Comparison of ENCODE assay signal across 1 cellular context in genomic region chr6:157811476-157812173, GRCh38.
TF ChIP-seq lines count a peak whose summit lies in the region.

No MANE protein-coding gene starts in this region.

TF ChIP-seq in K562, 482 proteins besides CTCF, POLR2A, EP300 and RAD21 (continued from another document):
- peak; percentile 53 for TF ChIP-seq MGA (IDR thresholded peaks at IDR 0.05)
- TF ChIP-seq CLOCK (CRISPR knock-in tag; IDR thresholded peaks at IDR 0.05; ENCODE audit: borderline replicate concordance), result no peak
- TF ChIP-seq MTA3 (IDR thresholded peaks at IDR 0.05; ENCODE audit: borderline replicate concordance), result peak; percentile 45; the same call in 1 of the 2 replicates
- TF ChIP-seq MEF2D (tag; conservative IDR thresholded peaks at IDR 0.05; ENCODE audit: low read depth), result 0 out of 2 replicates have a peak, but pooled peaks have one; percentile 57
- peak; percentile 99 for TF ChIP-seq DPF2 (IDR thresholded peaks at IDR 0.05)
- peak in 1 of 2 experiments; percentile 51; a peak in 1 of 4 replicates for TF ChIP-seq MLLT1 (IDR thresholded peaks at IDR 0.05)
- peak; percentile 78 for TF ChIP-seq FOSL1 (tag; conservative IDR thresholded peaks at IDR 0.05)
- TF ChIP-seq PHF21A (IDR thresholded peaks at IDR 0.05; ENCODE audit: borderline replicate concordance, low read depth), result peak; percentile 84; the same call in 1 of the 2 replicates
- no peak; the same call in 1 of the 2 replicates for TF ChIP-seq NFATC3 (IDR thresholded peaks at IDR 0.05)
- TF ChIP-seq IRF2 (CRISPR knock-in tag; IDR thresholded peaks at IDR 0.05), result no peak
- TF ChIP-seq NCOA6 (IDR thresholded peaks at IDR 0.05), result 0 out of 2 replicates have a peak, but pooled peaks have one; percentile 5
- TF ChIP-seq GTF2A2 (tag; IDR thresholded peaks at IDR 0.05), result peak; percentile 39; the same call in 1 of the 2 replicates
- TF ChIP-seq ZNF586 (CRISPR knock-in tag; conservative IDR thresholded peaks at IDR 0.05), result no peak
- 0 out of 2 replicates have a peak, but pooled peaks have one; percentile 36 for TF ChIP-seq CGGBP1 (CRISPR knock-in tag; IDR thresholded peaks at IDR 0.05)
- no peak for TF ChIP-seq RBM17 (IDR thresholded peaks at IDR 0.05; ENCODE audit: borderline replicate concordance, low read depth, low read length)
- TF ChIP-seq ATF1 (CRISPR knock-in tag; IDR thresholded peaks at IDR 0.05), result no peak
- TF ChIP-seq ATF1 (tag; IDR thresholded peaks at IDR 0.05), result peak; percentile 37; the same call in 1 of the 2 replicates
- no peak for TF ChIP-seq KAT7 (CRISPR knock-in tag; IDR thresholded peaks at IDR 0.05; ENCODE audit: borderline replicate concordance)
- peak; percentile 99 for TF ChIP-seq ARID1B (IDR thresholded peaks at IDR 0.05)
- TF ChIP-seq KLF16 (IDR thresholded peaks at IDR 0.05), result peak; percentile 89
- TF ChIP-seq ZNF639 (CRISPR knock-in tag; conservative IDR thresholded peaks at IDR 0.05 in 1 of 2, IDR thresholded peaks at IDR 0.05 in 1 of 2), result peak in 1 of 2 experiments; percentile 43; a peak in 1 of 4 replicates
- TF ChIP-seq TBL1XR1 (IDR thresholded peaks at IDR 0.05; ENCODE audit: low read length in 2 of 2), result peak; percentile 33 to 89; a peak in 3 of 4 replicates
- peak; percentile 80 for TF ChIP-seq HDAC3 (IDR thresholded peaks at IDR 0.05; ENCODE audit: borderline replicate concordance, partially characterized antibody)
- TF ChIP-seq TRIM24 (IDR thresholded peaks at IDR 0.05), result peak; percentile 72 to 85
- no peak for TF ChIP-seq THAP7 (CRISPR knock-in tag; IDR thresholded peaks at IDR 0.05)
- no peak for TF ChIP-seq CAMTA2 (CRISPR knock-in tag; conservative IDR thresholded peaks at IDR 0.05)
- TF ChIP-seq RBFOX2 (IDR thresholded peaks at IDR 0.05; ENCODE audit: low read depth, low read length), result no peak
- TF ChIP-seq ZNF174 (CRISPR knock-in tag; IDR thresholded peaks at IDR 0.05), result no peak
- TF ChIP-seq TCF7 (IDR thresholded peaks at IDR 0.05; ENCODE audit: borderline replicate concordance), result no peak; the same call in 1 of the 2 replicates
- TF ChIP-seq RBM34 (IDR thresholded peaks at IDR 0.05; ENCODE audit: borderline replicate concordance, insufficient read depth, low read length), result no peak
- no peak; the same call in 1 of the 2 replicates for TF ChIP-seq BACH1 (tag; IDR thresholded peaks at IDR 0.05)
- TF ChIP-seq USF1 (CRISPR knock-in tag; IDR thresholded peaks at IDR 0.05), result peak; percentile 74
- peak; percentile 86 for TF ChIP-seq HDAC2 (IDR thresholded peaks at IDR 0.05)
